8 cellular contexts compared by ENCODE assay signal in genomic region chr1:156768610-156769295, GRCh38. TPM values are rescaled to one million over a fixed set of nuclear protein-coding genes. Genes with fewer than 3 reads are reported as not detected.
DNase-seq lines count a peak whose midpoint lies in the region; ATAC-seq, FAIRE-seq and TF ChIP-seq lines count a peak whose summit lies in the region.

No MANE protein-coding gene starts in this region.

- SMC1A ChIA-PET in GM12878 (lab: Charles Lee; ENCODE audit: uncharacterized antibody, unreplicated experiment), result interaction anchor here (0.8 to 11.8 kb wide), 6 partner anchors 21 to 128 kb away, joined by 3 to 108 read pairs (median 9); partner anchors contain the start of genes ISG20L2, METTL25B and MRPL24

- intact Hi-C loops in GM12878 (cut with micrococcal nuclease; ENCODE audit: unreplicated experiment), result loop anchor here (5.0 kb wide), 1 partner anchor 266 kb away; the partner anchor contains the start of gene MEF2D
- intact Hi-C loops in right lobe of liver (cut with DNase I), result no loop called here
- intact Hi-C loops in tibial artery (cut with DNase I; ENCODE audit: low total_unique reads), result no loop called here

- peak overlapping the region; percentile 73 for H3K4me2 ChIP-seq in GM12878 (ENCODE audit: control insufficient read depth, insufficient read depth)

- H3K4me1 ChIP-seq in GM12878 (ENCODE audit: control insufficient read depth, insufficient read depth, low read length) (no peaks in the 10 kb centered on the region), right lobe of liver (peaks cover 0 to 32% (median 3%) of the 10 kb centered on the region in 4 donors), tibial artery (peaks cover 0 to 62% (median 45%) of the 10 kb centered on the region in 4 donors)

- H4K20me1 ChIP-seq in GM12878 (ENCODE audit: control insufficient read depth, insufficient read depth), result no peaks in the 10 kb centered on the region

- peak overlapping the region; percentile 92 for H3K4me3 ChIP-seq in GM12878
- H3K4me3 ChIP-seq in right lobe of liver, result peak overlapping the region; percentile 81 to 96 (median 91)
- peak overlapping the region; percentile 82 to 96 for H3K4me3 ChIP-seq in tibial artery

- WGBS in GM12878 (ENCODE audit: insufficient coverage, insufficient replicate concordance, low lambda C conversion rate, missing lambda C conversion rate), result 6% methylated on average over 8 of the region's 8 CpGs
- WGBS in right lobe of liver (ENCODE audit: insufficient coverage, low coverage, low lambda C conversion rate, missing lambda C conversion rate), result 20% methylated on average over 8 of the region's 8 CpGs

- no peaks in the 10 kb centered on the region for H3K27me3 Mint-ChIP-seq in activated T-cell treated with anti-CD3 and anti-CD28 coated beads, Interleukin-2, amount 50 U/mL, for 72 hours (ENCODE audit: low read depth)

- TF ChIP-seq POLR2A in GM12878 (IDR thresholded peaks at IDR 0.05; ENCODE audit: low read depth, low read length) (no peak), right lobe of liver (IDR thresholded peaks at IDR 0.05) (no peak)

- H3K27ac ChIP-seq in GM12878 (ENCODE audit: control insufficient read depth, insufficient read depth) (peak overlapping the region; percentile 87), right lobe of liver (peak overlapping the region in 1 of 3 donors; percentile 85), tibial artery (peak overlapping the region; percentile 95 to 97)

- peak; percentile 91 for FAIRE-seq in GM12878 (lab: Jason Lieb, UNC)

- H3K9me3 Mint-ChIP-seq in activated T-cell treated with anti-CD3 and anti-CD28 coated beads, Interleukin-2, amount 50 U/mL, for 72 hours, result no peaks in the 10 kb centered on the region

- H3K27ac Mint-ChIP-seq in activated T-cell treated with anti-CD3 and anti-CD28 coated beads, Interleukin-2, amount 50 U/mL, for 72 hours, result peak overlapping the region; percentile 95

- no peak for ATAC-seq in activated T-cell treated with anti-CD3 and anti-CD28 coated beads, Interleukin-2, amount 50 U/mL, for 72 hours (replicated peaks in 1 of 2)
- ATAC-seq in GM12878 (no peak), right lobe of liver (no peak), GM19397 (IDR thresholded peaks at IDR 0.05; ENCODE audit: unreplicated experiment) (no peak)

- no peak overlapping the region for H3K4me3 Mint-ChIP-seq in activated T-cell treated with anti-CD3 and anti-CD28 coated beads, Interleukin-2, amount 50 U/mL, for 72 hours

- no peak for TF ChIP-seq EP300 in GM12878 (IDR thresholded peaks at IDR 0.05; ENCODE audit: borderline replicate concordance in 1 of 2, control insufficient read depth in 1 of 2, low read depth in 2 of 2, low read length in 2 of 2)

- POLR2A ChIA-PET in GM12878 (lab: Charles Lee), result interaction anchor here (0.5 to 6.9 kb wide), 8 partner anchors 13 to 124 kb away, joined by 3 to 71 read pairs (median 4); partner anchors contain the start of genes ISG20L2, METTL25B and MRPL24

- no peak for DNase-seq in activated T-cell treated with anti-CD3 and anti-CD28 coated beads, Interleukin-2, amount 50 U/mL, for 72 hours
- no peak for DNase-seq in activated T-cell treated with anti-CD3 and anti-CD28 coated beads, Interleukin-2, amount 50 U/mL, for 48 hours
- DNase-seq in GM12878 (ENCODE audit: low read depth, low spot score) (no peak), right lobe of liver (no peak), tibial artery (no peak), germinal center (ENCODE audit: low spot score) (no peak), anterior cingulate cortex (lab: John Stamatoyannopoulos, UW) (no peak)

- peak overlapping the region; percentile 92 for H3K9ac ChIP-seq in GM12878 (ENCODE audit: control insufficient read depth, insufficient read depth, low read length)

- peaks cover 62% of the 10 kb centered on the region for H3K4me1 Mint-ChIP-seq in activated T-cell treated with anti-CD3 and anti-CD28 coated beads, Interleukin-2, amount 50 U/mL, for 72 hours (ENCODE audit: low read depth)

- peaks cover 0 to 13% of the 10 kb centered on the region in 2 experiments; a peak in 2 of 4 replicates for H3K36me3 ChIP-seq in GM12878 (ENCODE audit: control insufficient read depth in 2 of 2, insufficient read depth in 2 of 2, low read length in 1 of 2)
- H3K36me3 ChIP-seq in right lobe of liver, result peaks cover 0 to 6% (median 0%) of the 10 kb centered on the region in 4 donors
- peaks cover 0 to 22% (median 8%) of the 10 kb centered on the region in 3 donors for H3K36me3 ChIP-seq in tibial artery

- RAD21 ChIA-PET in GM12878 (lab: Charles Lee; ENCODE audit: unreplicated experiment), result interaction anchor here (0.6 to 5.0 kb wide), 5 partner anchors 17 to 92 kb away, joined by 3 to 59 read pairs (median 31); partner anchors contain the start of genes HDGF, ISG20L2, METTL25B and MRPL24

- no peak overlapping the region for H2AFZ ChIP-seq in GM12878 (ENCODE audit: control insufficient read depth, low read depth, low read length)

- no peak for TF ChIP-seq CTCF in GM12878 (IDR thresholded peaks at IDR 0.05 in 2 of 3, conservative IDR thresholded peaks at IDR 0.05 in 1 of 3; ENCODE audit: control insufficient read depth in 2 of 3, extremely low read depth in 1 of 3, insufficient read depth in 1 of 3, low read depth in 3 of 3, low read length in 3 of 3)
- no peak for TF ChIP-seq CTCF in right lobe of liver (IDR thresholded peaks at IDR 0.05)
- no peak for TF ChIP-seq CTCF in tibial artery (IDR thresholded peaks at IDR 0.05)

- H3K27me3 ChIP-seq in GM12878 (replicated peaks in 1 of 2; ENCODE audit: control insufficient read depth in 2 of 2, insufficient read depth in 2 of 2, low read length in 1 of 2), result no peaks in the 10 kb centered on the region
- no peaks in the 10 kb centered on the region for H3K27me3 ChIP-seq in right lobe of liver
- H3K27me3 ChIP-seq in tibial artery, result no peaks in the 10 kb centered on the region

- CTCF ChIA-PET in GM12878 (lab: Yijun Ruan, JAX), result interaction anchor here (0.9 to 9.6 kb wide), 12 partner anchors 8 to 142 kb away, joined by 3 to 152 read pairs (median 5); partner anchors contain the start of genes HDGF, ISG20L2, METTL25B and MRPL24

- in situ Hi-C loops in GM12878 (cut with MboI), result no loop called here

- no peak for TF ChIP-seq RAD21 in GM12878 (IDR thresholded peaks at IDR 0.05; ENCODE audit: insufficient read depth, low read depth, low read length)

- peaks cover 7 to 26% of the 10 kb centered on the region in 2 donors for H3K36me3 Mint-ChIP-seq in activated T-cell treated with anti-CD3 and anti-CD28 coated beads, Interleukin-2, amount 50 U/mL, for 72 hours (ENCODE audit: insufficient read depth in 2 of 2)

- no TSS peak for BruUV-seq in GM12878 (replicated peaks; lab: Mats Ljungman, UMichigan)

- peaks cover 70% of the 10 kb centered on the region for H3K79me2 ChIP-seq in GM12878 (ENCODE audit: control insufficient read depth, insufficient read depth, low read length)

- H3K9me3 ChIP-seq in GM12878 (replicated peaks; ENCODE audit: control insufficient read depth, insufficient read depth, low read length) (no peaks in the 10 kb centered on the region), right lobe of liver (no peaks in the 10 kb centered on the region), tibial artery (no peaks in the 10 kb centered on the region)

RNA-seq across cellular contexts. Expression of gene PRCC, which starts 1.4 kb away (rescaled TPM):
- 10 to 100 TPM; 67.7 to 84.4 TPM for total RNA-seq in activated T-cell treated with anti-CD3 and anti-CD28 coated beads, Interleukin-2, amount 50 U/mL, for 72 hours
- 41.6 and 44.9 TPM in 2 replicates for total RNA-seq in GM12878 (2013; cell fraction: nucleolus; rRNA removed)
- 79.6 and 92.2 TPM in 2 replicates for total RNA-seq in GM12878 (2014; rRNA removed)
- total RNA-seq in GM12878 (2014; rRNA removed; fragmentation: Illumina TruSeq; extraction: Trizol), result 34.0 and 36.0 TPM in 2 replicates
- 78.3 and 87.5 TPM in 2 replicates for total RNA-seq in GM12878 (2021)
- 47.3 TPM for polyA plus RNA-seq in GM12878 (2011; ENCODE audit: low read depth)
- polyA plus RNA-seq in GM12878 (2011; rRNA removed), result 29.2 and 52.8 TPM in 2 replicates
- 88.4 and 93.1 TPM in 2 replicates for polyA plus RNA-seq in GM12878 (2011; cell fraction: cytosol; rRNA removed)
- polyA plus RNA-seq in GM12878 (2011; cell fraction: nucleus; rRNA removed), result 48.7 and 57.5 TPM in 2 replicates
- polyA plus RNA-seq in GM12878 (2012), result 53.5 and 59.4 TPM in 2 replicates
- 121 and 132 TPM in 2 replicates for polyA plus RNA-seq in GM12878 (2014; fragmentation: Illumina TruSeq; extraction: Trizol)
- polyA plus RNA-seq in GM12878 (2014; fragmentation: Nextera tagmentation; extraction: Ambion mirVana), result 10 to 100 TPM; 23.8 to 30.1 TPM
- polyA plus RNA-seq in GM12878 (2014; rRNA removed), result 52.6 and 56.6 TPM in 2 replicates
- polyA plus RNA-seq in GM12878 (2016; fragmentation: Nextera tagmentation; extraction: Ambion mirVana), result 10 to 100 TPM; 73.5 to 77.2 TPM
- 60.8 and 108 TPM in 2 replicates for polyA minus RNA-seq in GM12878 (2011; rRNA and poly(A)+ RNA removed)
- 32.9 and 54.4 TPM in 2 replicates for polyA minus RNA-seq in GM12878 (2011; cell fraction: cytosol; rRNA and poly(A)+ RNA removed)
- 18.6 and 34.4 TPM in 2 replicates for polyA minus RNA-seq in GM12878 (2011; cell fraction: nucleus; rRNA and poly(A)+ RNA removed)
- total RNA-seq in right lobe of liver, result 10 to 100 TPM; 17.4 to 23.4 (median 19.7) TPM

RNA-seq across cellular contexts. Expression of gene HDGF, which starts 17.3 kb away (rescaled TPM):
- 100 to 1,000 TPM; 185 to 217 TPM for total RNA-seq in activated T-cell treated with anti-CD3 and anti-CD28 coated beads, Interleukin-2, amount 50 U/mL, for 72 hours
- 39.3 and 39.8 TPM in 2 replicates for total RNA-seq in GM12878 (2013; cell fraction: nucleolus; rRNA removed)
- total RNA-seq in GM12878 (2014; rRNA removed) (237 and 258 TPM in 2 replicates), GM12878 (2014; rRNA removed; fragmentation: Illumina TruSeq; extraction: Trizol) (267 and 277 TPM in 2 replicates), GM12878 (2021) (261 and 271 TPM in 2 replicates), right lobe of liver (100 to 1,000 TPM; 131 to 192 (median 157) TPM)
- 91.5 TPM for polyA plus RNA-seq in GM12878 (2011; ENCODE audit: low read depth)
- polyA plus RNA-seq in GM12878 (2011; rRNA removed) (200 and 203 TPM in 2 replicates), GM12878 (2014; fragmentation: Illumina TruSeq; extraction: Trizol) (372 and 388 TPM in 2 replicates), GM12878 (2014; fragmentation: Nextera tagmentation; extraction: Ambion mirVana) (10 to 100 TPM; 28.3 to 65.9 TPM), GM12878 (2014; rRNA removed) (217 and 223 TPM in 2 replicates), GM12878 (2016; fragmentation: Nextera tagmentation; extraction: Ambion mirVana) (10 to 100 TPM; 45.1 to 81.9 TPM)
- polyA plus RNA-seq in GM12878 (2011; cell fraction: cytosol; rRNA removed), result 144 and 155 TPM in 2 replicates
- polyA plus RNA-seq in GM12878 (2011; cell fraction: nucleus; rRNA removed), result 134 and 144 TPM in 2 replicates
- polyA plus RNA-seq in GM12878 (2012), result 118 and 127 TPM in 2 replicates
- polyA minus RNA-seq in GM12878 (2011; rRNA and poly(A)+ RNA removed), result 62.2 and 108 TPM in 2 replicates
- polyA minus RNA-seq in GM12878 (2011; cell fraction: cytosol; rRNA and poly(A)+ RNA removed), result 51.7 and 58.8 TPM in 2 replicates
- polyA minus RNA-seq in GM12878 (2011; cell fraction: nucleus; rRNA and poly(A)+ RNA removed), result 25.5 and 37.3 TPM in 2 replicates

RNA-seq across cellular contexts. Expression of gene MRPL24, which starts 27.9 kb away (rescaled TPM):
- 10 to 100 TPM; 45.9 to 67.8 TPM for total RNA-seq in activated T-cell treated with anti-CD3 and anti-CD28 coated beads, Interleukin-2, amount 50 U/mL, for 72 hours
- total RNA-seq in GM12878 (2013; cell fraction: nucleolus; rRNA removed), result 2.3 and 4.3 TPM in 2 replicates
- 131 and 135 TPM in 2 replicates for total RNA-seq in GM12878 (2014; rRNA removed)
- total RNA-seq in GM12878 (2014; rRNA removed; fragmentation: Illumina TruSeq; extraction: Trizol), result 119 and 120 TPM in 2 replicates
- 87.4 and 104 TPM in 2 replicates for total RNA-seq in GM12878 (2021)
- 66.1 TPM for polyA plus RNA-seq in GM12878 (2011; ENCODE audit: low read depth)
- polyA plus RNA-seq in GM12878 (2011; rRNA removed), result 84.8 and 98.9 TPM in 2 replicates
- polyA plus RNA-seq in GM12878 (2011; cell fraction: cytosol; rRNA removed), result 86.3 and 90.5 TPM in 2 replicates
- polyA plus RNA-seq in GM12878 (2011; cell fraction: nucleus; rRNA removed), result 51.7 and 59.4 TPM in 2 replicates
- 73.5 and 76.5 TPM in 2 replicates for polyA plus RNA-seq in GM12878 (2012)
- polyA plus RNA-seq in GM12878 (2014; fragmentation: Illumina TruSeq; extraction: Trizol), result 172 and 173 TPM in 2 replicates
- 100 to 1,000 TPM; 245 to 269 TPM for polyA plus RNA-seq in GM12878 (2014; fragmentation: Nextera tagmentation; extraction: Ambion mirVana)
- 154 and 180 TPM in 2 replicates for polyA plus RNA-seq in GM12878 (2014; rRNA removed)
- polyA plus RNA-seq in GM12878 (2016; fragmentation: Nextera tagmentation; extraction: Ambion mirVana), result 100 to 1,000 TPM; 132 to 136 TPM
- 43.6 and 44.0 TPM in 2 replicates for polyA minus RNA-seq in GM12878 (2011; rRNA and poly(A)+ RNA removed)
- polyA minus RNA-seq in GM12878 (2011; cell fraction: cytosol; rRNA and poly(A)+ RNA removed), result 11.8 and 22.1 TPM in 2 replicates
- 9.6 and 13.0 TPM in 2 replicates for polyA minus RNA-seq in GM12878 (2011; cell fraction: nucleus; rRNA and poly(A)+ RNA removed)
- total RNA-seq in right lobe of liver, result 10 to 100 TPM; 47.2 to 83.2 (median 61.4) TPM

RNA-seq across cellular contexts. Expression of gene ISG20L2, which starts 40.2 kb away (rescaled TPM):
- 10 to 100 TPM; 36.3 to 37.1 TPM for total RNA-seq in activated T-cell treated with anti-CD3 and anti-CD28 coated beads, Interleukin-2, amount 50 U/mL, for 72 hours
- 36.3 and 40.0 TPM in 2 replicates for total RNA-seq in GM12878 (2013; cell fraction: nucleolus; rRNA removed)
- total RNA-seq in GM12878 (2014; rRNA removed) (42.1 and 44.8 TPM in 2 replicates), GM12878 (2014; rRNA removed; fragmentation: Illumina TruSeq; extraction: Trizol) (49.2 and 55.7 TPM in 2 replicates), GM12878 (2021) (40.0 and 48.3 TPM in 2 replicates), right lobe of liver (10 to 100 TPM; 10.3 to 14.1 (median 12.2) TPM)
- 17.6 TPM for polyA plus RNA-seq in GM12878 (2011; ENCODE audit: low read depth)
- polyA plus RNA-seq in GM12878 (2011; rRNA removed) (43.9 and 55.3 TPM in 2 replicates), GM12878 (2014; fragmentation: Illumina TruSeq; extraction: Trizol) (111 and 112 TPM in 2 replicates), GM12878 (2014; fragmentation: Nextera tagmentation; extraction: Ambion mirVana) (10 to 100 TPM; 16.4 to 26.1 TPM), GM12878 (2014; rRNA removed) (49.2 and 56.2 TPM in 2 replicates), GM12878 (2016; fragmentation: Nextera tagmentation; extraction: Ambion mirVana) (10 to 100 TPM; 45.5 to 47.7 TPM)
- polyA plus RNA-seq in GM12878 (2011; cell fraction: cytosol; rRNA removed), result 51.6 and 54.0 TPM in 2 replicates
- polyA plus RNA-seq in GM12878 (2011; cell fraction: nucleus; rRNA removed), result 18.7 and 24.4 TPM in 2 replicates
- 26.9 and 27.9 TPM in 2 replicates for polyA plus RNA-seq in GM12878 (2012)
- polyA minus RNA-seq in GM12878 (2011; rRNA and poly(A)+ RNA removed), result 48.7 and 57.9 TPM in 2 replicates
- polyA minus RNA-seq in GM12878 (2011; cell fraction: cytosol; rRNA and poly(A)+ RNA removed), result 14.0 and 14.8 TPM in 2 replicates
- polyA minus RNA-seq in GM12878 (2011; cell fraction: nucleus; rRNA and poly(A)+ RNA removed), result 29.0 and 51.5 TPM in 2 replicates

RNA-seq across cellular contexts. Expression of gene METTL25B, which starts 40.5 kb away (rescaled TPM):
- total RNA-seq in activated T-cell treated with anti-CD3 and anti-CD28 coated beads, Interleukin-2, amount 50 U/mL, for 72 hours, result 100 to 1,000 TPM in 1 of 2 donors, 10 to 100 TPM in 1; 90.5 to 100 TPM
- 26.5 and 31.8 TPM in 2 replicates for total RNA-seq in GM12878 (2013; cell fraction: nucleolus; rRNA removed)
- 19.8 and 22.0 TPM in 2 replicates for total RNA-seq in GM12878 (2014; rRNA removed)
- total RNA-seq in GM12878 (2014; rRNA removed; fragmentation: Illumina TruSeq; extraction: Trizol), result 12.7 and 13.6 TPM in 2 replicates
- 22.2 and 25.2 TPM in 2 replicates for total RNA-seq in GM12878 (2021)
- polyA plus RNA-seq in GM12878 (2011; ENCODE audit: low read depth), result 12.3 TPM
- polyA plus RNA-seq in GM12878 (2011; rRNA removed), result 10.3 and 15.2 TPM in 2 replicates
- polyA plus RNA-seq in GM12878 (2011; cell fraction: cytosol; rRNA removed), result 18.7 and 22.6 TPM in 2 replicates
- 39.4 and 44.7 TPM in 2 replicates for polyA plus RNA-seq in GM12878 (2011; cell fraction: nucleus; rRNA removed)
- 19.4 and 23.9 TPM in 2 replicates for polyA plus RNA-seq in GM12878 (2012)
- polyA plus RNA-seq in GM12878 (2014; fragmentation: Illumina TruSeq; extraction: Trizol), result 11.8 and 14.4 TPM in 2 replicates
- 1 to 10 TPM; 5.9 to 8.6 TPM for polyA plus RNA-seq in GM12878 (2014; fragmentation: Nextera tagmentation; extraction: Ambion mirVana)
- polyA plus RNA-seq in GM12878 (2014; rRNA removed), result 23.5 and 25.7 TPM in 2 replicates
- 10 to 100 TPM; 11.7 to 12.2 TPM for polyA plus RNA-seq in GM12878 (2016; fragmentation: Nextera tagmentation; extraction: Ambion mirVana)
- polyA minus RNA-seq in GM12878 (2011; rRNA and poly(A)+ RNA removed), result 10.2 and 16.9 TPM in 2 replicates
- polyA minus RNA-seq in GM12878 (2011; cell fraction: cytosol; rRNA and poly(A)+ RNA removed), result 4.0 and 6.3 TPM in 2 replicates
- polyA minus RNA-seq in GM12878 (2011; cell fraction: nucleus; rRNA and poly(A)+ RNA removed), result 11.7 and 16.2 TPM in 2 replicates
- total RNA-seq in right lobe of liver, result 10 to 100 TPM; 11.6 to 25.7 (median 20.6) TPM
